Comparison of ENCODE assay signal across 15 cellular contexts in the genomic region with DNA sequence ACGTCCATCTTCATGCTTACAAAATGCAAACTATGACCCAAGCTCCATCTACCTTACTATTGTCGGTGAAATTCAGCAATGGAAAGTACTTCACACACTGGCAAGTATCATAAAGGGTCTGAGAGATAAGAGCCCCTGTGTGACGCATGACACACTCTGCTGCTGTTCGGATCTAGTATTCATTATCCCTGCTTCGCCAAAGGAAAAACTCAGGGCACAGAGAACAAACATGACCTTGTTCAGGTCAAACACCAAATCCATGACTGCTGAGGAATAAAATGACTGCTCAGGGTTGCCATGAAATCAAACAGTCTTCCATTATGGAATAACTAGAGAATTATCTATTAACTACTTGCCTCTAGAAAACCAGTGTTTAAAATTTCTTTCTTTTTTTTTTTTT.
DNase-seq lines count a peak whose midpoint lies in the region; ATAC-seq and TF ChIP-seq lines count a peak whose summit lies in the region.
"Had no signal": no experiment of that assay in that cellular context is flagged by ENCODE, and none has a peak within 500 bp of the region (broad histone marks: within the 10 kb centered on the region; RNA-seq: fewer than 3 reads in every experiment).

No MANE protein-coding gene starts in this region.

- ATAC-seq in body of pancreas (no peak), right cardiac atrium (peak in 1 of 2 donors; percentile 77)
- ATAC-seq: activated naive CD4-positive, alpha-beta T cell treated with anti-CD3 and anti-CD28 coated beads, Interleukin-2, amount 50 U/mL, for 72 hours had no signal

- 41 to 51% methylated on average over 5 of the region's 5 CpGs for WGBS in body of pancreas, 2 donors
- WGBS in right cardiac atrium = 55% methylated on average over 5 of the region's 5 CpGs

- H3K4me1 Mint-ChIP-seq in progenitor cell of endocrine pancreas (ENCODE audit: low read depth) = peaks cover 22% of the 10 kb centered on the region
- H3K4me1 Mint-ChIP-seq: activated CD4-positive, alpha-beta T cell treated with anti-CD3 and anti-CD28 coated beads, Interleukin-2, amount 10 ng/mL, durations not matched to agents 7 days and 5 days had no signal

- no peak for DNase-seq in body of pancreas
- no peak for DNase-seq in right cardiac atrium
- no peak for DNase-seq in progenitor cell of endocrine pancreas (ENCODE audit: low spot score, unreplicated experiment)
- no peak for DNase-seq in T-helper 2 cell
- DNase-seq in germinal center (ENCODE audit: low spot score) = no peak
- no peak for DNase-seq in SHP77 (lab: John Stamatoyannopoulos, UW)
- DNase-seq in SIG-M5 (lab: John Stamatoyannopoulos, UW) = no peak
- DNase-seq: activated CD4-positive, alpha-beta T cell treated with anti-CD3 and anti-CD28 coated beads, Interleukin-2, amount 10 ng/mL, durations not matched to agents 7 days and 5 days; activated T-cell treated with anti-CD3 and anti-CD28 coated beads for 4 hours; NCI-H1092 treated with DMSO at 0.1 percent for 48 hours; NK-92 treated with Interleukin-12 subunit alpha and Interleukin-12 subunit beta, amount 100 ng/mL, for 24 hours; pancreas had no signal

- TF ChIP-seq CTCF in body of pancreas (IDR thresholded peaks at IDR 0.05) (no peak), progenitor cell of endocrine pancreas (IDR thresholded peaks at IDR 0.05; ENCODE audit: unreplicated experiment) (no peak)

- H3K4me3 ChIP-seq in body of pancreas (no peak overlapping the region), right cardiac atrium (ENCODE audit: low read length) (no peak overlapping the region)
- H3K4me3 ChIP-seq: pancreas had no signal

- no peaks in the 10 kb centered on the region for H3K9me3 ChIP-seq in body of pancreas
- no peaks in the 10 kb centered on the region for H3K9me3 ChIP-seq in right cardiac atrium (ENCODE audit: control insufficient read depth, low read length)
- H3K9me3 ChIP-seq: pancreas had no signal

- no peak overlapping the region for H3K4me3 Mint-ChIP-seq in progenitor cell of endocrine pancreas (ENCODE audit: low read depth)
- H3K4me3 Mint-ChIP-seq: activated CD4-positive, alpha-beta T cell treated with anti-CD3 and anti-CD28 coated beads, Interleukin-2, amount 10 ng/mL, durations not matched to agents 7 days and 5 days had no signal

- H3K27ac Mint-ChIP-seq in progenitor cell of endocrine pancreas = peak overlapping the region; percentile 25
- H3K27ac Mint-ChIP-seq: activated CD4-positive, alpha-beta T cell treated with anti-CD3 and anti-CD28 coated beads, Interleukin-2, amount 10 ng/mL, durations not matched to agents 7 days and 5 days; activated naive CD4-positive, alpha-beta T cell treated with anti-CD3 and anti-CD28 coated beads, Interleukin-2, amount 50 U/mL, for 72 hours had no signal

- intact Hi-C loops in body of pancreas (cut with DNase I) = no loop called here
- intact Hi-C loops in right cardiac atrium (cut with DNase I) = no loop called here

- H3K27ac ChIP-seq in body of pancreas (peak overlapping the region in 3 of 4 donors; percentile 29 to 61 (median 52)), right cardiac atrium (ENCODE audit: low read length) (peak overlapping the region; percentile 71)
- H3K27ac ChIP-seq: C4-2B had no signal

- H3K4me1 ChIP-seq in body of pancreas = peaks cover 54% of the 10 kb centered on the region
- H3K4me1 ChIP-seq in right cardiac atrium (ENCODE audit: control insufficient read depth, insufficient read depth, low read length) = peaks cover 17% of the 10 kb centered on the region

- no peaks in the 10 kb centered on the region for H3K9me3 Mint-ChIP-seq in progenitor cell of endocrine pancreas (ENCODE audit: low read depth)
- H3K9me3 Mint-ChIP-seq: activated CD4-positive, alpha-beta T cell treated with anti-CD3 and anti-CD28 coated beads, Interleukin-2, amount 10 ng/mL, durations not matched to agents 7 days and 5 days; activated naive CD4-positive, alpha-beta T cell treated with anti-CD3 and anti-CD28 coated beads, Interleukin-2, amount 50 U/mL, for 72 hours had no signal

- H3K36me3 ChIP-seq in body of pancreas (replicated peaks in 1 of 2; ENCODE audit: insufficient read depth in 1 of 2, low read depth in 2 of 2) = no peaks in the 10 kb centered on the region
- H3K36me3 ChIP-seq: pancreas had no signal

- H3K27me3 ChIP-seq in body of pancreas = no peaks in the 10 kb centered on the region
- H3K27me3 ChIP-seq in right cardiac atrium (ENCODE audit: control insufficient read depth, insufficient read depth) = no peaks in the 10 kb centered on the region
- H3K27me3 ChIP-seq: pancreas had no signal

- H3K27me3 Mint-ChIP-seq in progenitor cell of endocrine pancreas = no peaks in the 10 kb centered on the region
- H3K27me3 Mint-ChIP-seq: activated CD4-positive, alpha-beta T cell treated with anti-CD3 and anti-CD28 coated beads, Interleukin-2, amount 10 ng/mL, durations not matched to agents 7 days and 5 days; IgD-negative memory B cell had no signal

- no peaks in the 10 kb centered on the region for H3K36me3 Mint-ChIP-seq in progenitor cell of endocrine pancreas (ENCODE audit: insufficient read depth)
- H3K36me3 Mint-ChIP-seq: activated naive CD4-positive, alpha-beta T cell treated with anti-CD3 and anti-CD28 coated beads, Interleukin-2, amount 50 U/mL, for 72 hours; IgD-negative memory B cell had no signal

- TF ChIP-seq POLR2A in body of pancreas (IDR thresholded peaks at IDR 0.05) = no peak
